ENCODE assay signal across 13 cellular contexts in genomic region chrY:21253455-21254248, GRCh38.
"Had no signal": no experiment of that assay in that cellular context is flagged by ENCODE, and none has a peak within 500 bp of the region (broad histone marks: within the 10 kb centered on the region; RNA-seq: fewer than 3 reads in every experiment).

No MANE protein-coding gene starts in this region.

- ATAC-seq: stimulated activated naive CD8-positive, alpha-beta T cell treated with anti-CD3 and anti-CD28 coated beads, Interleukin-15, amount 100 ng/mL, for 72 hours; upper lobe of right lung had no signal

- H3K4me3 ChIP-seq: cardiac muscle cell, colonic mucosa, heart left ventricle, sigmoid colon, testis, upper lobe of right lung had no signal

- H3K4me1 ChIP-seq: colonic mucosa, heart left ventricle, sigmoid colon, testis, upper lobe of right lung had no signal

- H3K36me3 ChIP-seq: cardiac muscle cell, colonic mucosa, heart left ventricle, sigmoid colon, upper lobe of right lung had no signal

- H3K9me3 ChIP-seq: colonic mucosa, heart left ventricle, sigmoid colon, testis, upper lobe of right lung had no signal

- H3K27ac ChIP-seq: cardiac muscle cell, colonic mucosa, heart left ventricle, sigmoid colon, testis, upper lobe of right lung had no signal

- H3K9me3 Mint-ChIP-seq: stimulated activated naive CD8-positive, alpha-beta T cell treated with anti-CD3 and anti-CD28 coated beads, Interleukin-15, amount 100 ng/mL, for 72 hours had no signal

- H3K27me3 Mint-ChIP-seq: stimulated activated naive CD8-positive, alpha-beta T cell treated with anti-CD3 and anti-CD28 coated beads, Interleukin-15, amount 100 ng/mL, for 72 hours had no signal

- DNase-seq: activated CD4-positive, alpha-beta T cell treated with anti-CD3 and anti-CD28 coated beads, Interleukin-2, amount 50 U/mL, for 1 hour; activated CD8-positive, alpha-beta memory T cell treated with anti-CD3 and anti-CD28 coated beads, Interleukin-2, amount 50 U/mL, for 48 hours; colonic mucosa; heart left ventricle; mesenchymal stem cell; SHP77 treated with DMSO at 0.1 percent for 48 hours; sigmoid colon; stimulated activated CD4-positive, alpha-beta T cell treated with anti-CD3 and anti-CD28 coated beads, Interleukin-12 subunit alpha, Interleukin-12 subunit beta, amount 100 ng/mL, for 4 hours; stimulated activated naive CD8-positive, alpha-beta T cell treated with anti-CD3 and anti-CD28 coated beads, Interleukin-15, amount 100 ng/mL, for 72 hours; T-helper 9 cell; testis; upper lobe of right lung had no signal

- H3K27me3 ChIP-seq: cardiac muscle cell, colonic mucosa, heart left ventricle, sigmoid colon, testis, upper lobe of right lung had no signal
